Comparison of ENCODE assay signal across 7 cellular contexts in genomic region chr4:52760256-52760655, GRCh38. TPM values are rescaled to one million over a fixed set of nuclear protein-coding genes. Genes with fewer than 3 reads are reported as not detected.
"Had no signal": no experiment of that assay in that cellular context is flagged by ENCODE, and none has a peak within 500 bp of the region (broad histone marks: within the 10 kb centered on the region; RNA-seq: fewer than 3 reads in every experiment).

No MANE protein-coding gene starts in this region.

- H3K4me2 ChIP-seq: GM23338 had no signal

- FAIRE-seq: H1, H54, HTR-8/SVneo had no signal

- DNase-seq: H9, HCEC 1CT, IMR-90 had no signal

- H3K4me3 ChIP-seq: GM23338 had no signal

- H2AFZ ChIP-seq: GM23338 had no signal

RNA-seq across cellular contexts. Expression of gene ERVMER34-1, which starts 9.0 kb away (rescaled TPM):
- total RNA-seq: IMR-90 had no signal
- polyA plus RNA-seq: IMR-90 had no signal
